In the genomic region with DNA sequence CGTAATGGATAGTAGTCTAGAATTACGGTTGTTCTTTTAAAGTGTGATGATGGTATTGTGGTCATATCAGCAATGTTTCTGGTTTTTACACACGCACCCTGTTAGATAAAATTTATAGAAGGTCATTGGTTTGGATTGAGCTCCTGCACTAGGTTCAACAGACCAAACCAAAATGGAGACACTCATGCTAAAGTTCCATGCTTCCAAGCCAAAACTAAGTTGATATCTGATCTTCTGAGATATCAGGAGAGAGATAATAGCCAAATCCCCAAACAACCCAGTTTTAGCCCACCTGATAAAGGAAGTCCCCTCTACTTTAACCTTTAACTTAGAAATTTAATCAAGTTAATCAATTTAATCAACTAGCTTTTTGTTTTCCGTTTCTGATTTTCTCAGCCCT, we compare ENCODE assay signal across 8 cellular contexts. TPM values are rescaled to one million over a fixed set of nuclear protein-coding genes. Genes with fewer than 3 reads are reported as not detected.
DNase-seq lines count a peak whose midpoint lies in the region; ATAC-seq, FAIRE-seq and TF ChIP-seq lines count a peak whose summit lies in the region.
"Had no signal": no experiment of that assay in that cellular context is flagged by ENCODE, and none has a peak within 500 bp of the region (broad histone marks: within the 10 kb centered on the region; RNA-seq: fewer than 3 reads in every experiment).

No MANE protein-coding gene starts in this region.

- H3K4me3 ChIP-seq in GM12865 (ENCODE audit: low read depth, low read length) (peak overlapping the region; percentile 64), PC-9 (peak overlapping the region; percentile 83), H1 (ENCODE audit: extremely low read depth in 1 of 4, insufficient read depth in 2 of 4, low read depth in 3 of 4, low read length in 4 of 4) (peak overlapping the region; percentile 87 to 99 (median 92); a peak in 6 of 8 replicates)

- peaks cover 29% of the 10 kb centered on the region for H3K4me1 Mint-ChIP-seq in osteocyte (ENCODE audit: unreplicated experiment)

- no peak for TF ChIP-seq POLR2A in H1 (IDR thresholded peaks at IDR 0.05; ENCODE audit: control extremely low read depth in 1 of 2, low read depth in 2 of 2, low read length in 2 of 2)

- POLR2A ChIA-PET in PC-9 (lab: Charles Lee; ENCODE audit: unreplicated experiment) (no interaction called here), H1 (lab: Charles Lee; ENCODE audit: partially characterized antibody) (interaction anchor here (0.7 to 5.4 kb wide), 19 partner anchors 9 to 128 kb away, joined by 3 to 45 read pairs (median 9); partner anchors contain the start of genes FCGRT, PIH1D1, PRMT1 and PRR12)

- FAIRE-seq in H1 (lab: Jason Lieb, UNC) = no peak

- ATAC-seq in HG03520 (IDR thresholded peaks at IDR 0.05; ENCODE audit: unreplicated experiment) = no peak
- ATAC-seq in HG02973 (IDR thresholded peaks at IDR 0.05; ENCODE audit: unreplicated experiment) = no peak

- peak overlapping the region; percentile 96 for H3K4me2 ChIP-seq in PC-9
- peak overlapping the region; percentile 75 to 90 for H3K4me2 ChIP-seq in H1 (ENCODE audit: insufficient read depth in 1 of 2, low read depth in 2 of 2, low read length in 2 of 2)

- peak overlapping the region in 2 of 4 experiments; percentile 61 to 84; a peak in 2 of 7 replicates for H3K9ac ChIP-seq in H1 (replicated peaks in 1 of 4; ENCODE audit: extremely low read depth in 1 of 4, low read depth in 3 of 4, low read length in 3 of 4)

- no peak overlapping the region for H2BK20ac ChIP-seq in H1 (ENCODE audit: low read length)

- H3K9me3 ChIP-seq in PC-9 (ENCODE audit: insufficient read depth, low read depth) = no peaks in the 10 kb centered on the region
- H3K9me3 ChIP-seq in H1 (ENCODE audit: insufficient read depth in 2 of 2, low read depth in 1 of 2, low read length in 1 of 2) = no peaks in the 10 kb centered on the region

- H3K79me1 ChIP-seq in H1 (ENCODE audit: low read depth, low read length) = peaks cover 2% of the 10 kb centered on the region; the same call in 1 of the 2 replicates

- H3K14ac ChIP-seq in H1 (ENCODE audit: insufficient read length) = no peak overlapping the region

- no peaks in the 10 kb centered on the region for H4K20me1 ChIP-seq in PC-9 (ENCODE audit: insufficient read depth)
- peaks cover 0 to 1% of the 10 kb centered on the region in 2 experiments for H4K20me1 ChIP-seq in H1 (replicated peaks in 1 of 2; ENCODE audit: control insufficient read depth in 1 of 2, insufficient read depth in 2 of 2, low read length in 2 of 2)

- 0 out of 2 replicates have a peak overlapping the region, but pooled peaks have one; percentile 1 for H2AFZ ChIP-seq in PC-9
- no peak overlapping the region for H2AFZ ChIP-seq in H1 (ENCODE audit: low read length)

- no peaks in the 10 kb centered on the region for H3K27me3 Mint-ChIP-seq in osteocyte (ENCODE audit: unreplicated experiment)

- H4K5ac ChIP-seq in H1 (ENCODE audit: insufficient read length, low read depth, low read length) = no peak overlapping the region

- DNase-seq in GM12865 (ENCODE audit: low read depth) (no peak), PC-9 (no peak), H1 (ENCODE audit: low read depth in 1 of 2, low spot score in 2 of 2) (no peak), osteocyte (ENCODE audit: extremely low spot score, unreplicated experiment) (no peak), NOMO-1 (lab: John Stamatoyannopoulos, UW; ENCODE audit: unreplicated experiment in 2 of 2) (no peak)
- DNase-seq: NCI-H446 treated with DMSO at 0.1 percent for 48 hours had no signal

- no peak overlapping the region for H3K27ac Mint-ChIP-seq in osteocyte (ENCODE audit: unreplicated experiment)

- intact Hi-C loops in PC-9 (cut with micrococcal nuclease; ENCODE audit: unreplicated experiment) = no loop called here

- no peak overlapping the region for H4K8ac ChIP-seq in H1 (ENCODE audit: extremely low read depth, insufficient read depth, low read length)

- H2BK120ac ChIP-seq in H1 (replicated peaks; ENCODE audit: low read depth, low read length) = no peak overlapping the region

- H3K23me2 ChIP-seq in H1 (ENCODE audit: low read depth, low read length) = peaks cover 4% of the 10 kb centered on the region

- H3K23ac ChIP-seq in H1 (ENCODE audit: insufficient read length) = no peak overlapping the region

- no peak overlapping the region for H2BK15ac ChIP-seq in H1 (ENCODE audit: low read length)

- H3K56ac ChIP-seq in H1 (replicated peaks; ENCODE audit: insufficient read length, low read depth, low read length) = no peak overlapping the region

- H3K27me3 ChIP-seq in PC-9 (ENCODE audit: insufficient read depth, low read depth) = no peaks in the 10 kb centered on the region
- no peaks in the 10 kb centered on the region for H3K27me3 ChIP-seq in H1 (replicated peaks in 1 of 4; ENCODE audit: control insufficient read depth in 3 of 4, extremely low read depth in 1 of 4, insufficient read depth in 3 of 4, low read length in 3 of 4)

- H3K79me2 ChIP-seq in PC-9 (ENCODE audit: low read depth) = peaks cover 45% of the 10 kb centered on the region
- peaks cover 5 to 41% of the 10 kb centered on the region in 2 experiments for H3K79me2 ChIP-seq in H1 (ENCODE audit: control insufficient read depth in 1 of 2, insufficient read depth in 2 of 2, low read length in 2 of 2)

- no peak overlapping the region for H3K18ac ChIP-seq in H1 (ENCODE audit: extremely low read depth, low read length)

- no peak overlapping the region for H3K27ac ChIP-seq in PC-9
- no peak overlapping the region for H3K27ac ChIP-seq in H1 (ENCODE audit: low read depth, low read length)

- no peak overlapping the region for H2BK12ac ChIP-seq in H1 (ENCODE audit: low read depth, low read length)

- CTCF ChIA-PET in PC-9 (lab: Charles Lee) (no interaction called here), H1 (lab: Charles Lee; ENCODE audit: partially characterized antibody) (interaction anchor here (1.1 to 6.4 kb wide), 5 partner anchors 9 to 73 kb away, joined by 3 to 55 read pairs (median 3); no protein-coding TSS in a partner anchor)

- WGBS in H1 (ENCODE audit: extremely low coverage in 1 of 2, insufficient coverage in 1 of 2, insufficient read length in 1 of 2, insufficient replicate concordance in 2 of 2, low coverage in 1 of 2, low lambda C conversion rate in 2 of 2, missing lambda C conversion rate in 1 of 2), 2 experiments = 85% methylated on average over 4 of the region's 4 CpGs; no CpG with 5 or more reads in 1 of the 2 experiments

- H3K9me2 ChIP-seq in PC-9 (ENCODE audit: insufficient read depth) = no peaks in the 10 kb centered on the region

- peaks cover 11% of the 10 kb centered on the region for H3F3A ChIP-seq in PC-9 (ENCODE audit: insufficient read depth, low read depth)

- peak overlapping the region; percentile 93 for H3K4me3 Mint-ChIP-seq in osteocyte (ENCODE audit: unreplicated experiment)

- H3K36me3 ChIP-seq in PC-9 (ENCODE audit: low read depth) (no peaks in the 10 kb centered on the region), H1 (ENCODE audit: control insufficient read depth in 2 of 4, insufficient read depth in 4 of 4, low read length in 3 of 4) (peaks cover 0 to 4% (median 3%) of the 10 kb centered on the region in 4 experiments; a peak in 4 of 8 replicates)

- no peaks in the 10 kb centered on the region for H3K36me3 Mint-ChIP-seq in osteocyte (ENCODE audit: unreplicated experiment)

- no peak overlapping the region for H2BK5ac ChIP-seq in H1 (ENCODE audit: low read depth, low read length)

- H2AK5ac ChIP-seq in H1 (ENCODE audit: low read depth, low read length) = no peak overlapping the region

- H3K4me1 ChIP-seq in PC-9 (replicated peaks; ENCODE audit: insufficient read depth) (peaks cover 8% of the 10 kb centered on the region), H1 (replicated peaks in 1 of 4; ENCODE audit: control insufficient read depth in 3 of 4, insufficient read depth in 4 of 4, low read length in 3 of 4) (peaks cover 0 to 11% (median 6%) of the 10 kb centered on the region in 4 experiments; a peak in 5 of 7 replicates)

- H3K9me3 Mint-ChIP-seq in osteocyte (ENCODE audit: unreplicated experiment) = no peaks in the 10 kb centered on the region

- no peak for TF ChIP-seq CTCF in GM12865 (IDR thresholded peaks at IDR 0.05; ENCODE audit: insufficient read depth, low read depth, low read length, missing control alignments)
- TF ChIP-seq CTCF in PC-9 (conservative IDR thresholded peaks at IDR 0.05) = no peak
- no peak for TF ChIP-seq CTCF in H1 (IDR thresholded peaks at IDR 0.05; ENCODE audit: control extremely low read depth in 1 of 3, insufficient read depth in 1 of 3, low read depth in 1 of 3, low read length in 3 of 3)
- no peak for TF ChIP-seq CTCF in osteocyte (IDR thresholded peaks at IDR 0.05)

- TF ChIP-seq EP300 in H1 (IDR thresholded peaks at IDR 0.05; ENCODE audit: borderline replicate concordance in 1 of 2, low read depth in 2 of 2, low read length in 2 of 2) = no peak

- TF ChIP-seq RAD21 in H1 (IDR thresholded peaks at IDR 0.05 in 1 of 2, conservative IDR thresholded peaks at IDR 0.05 in 1 of 2; ENCODE audit: low read depth in 2 of 2, low read length in 2 of 2) = no peak

- H4K91ac ChIP-seq in H1 (replicated peaks; ENCODE audit: insufficient read length, low read length) = no peak overlapping the region

- H3K4ac ChIP-seq in H1 (replicated peaks; ENCODE audit: insufficient read length, low read depth, low read length) = no peak overlapping the region

- no TSS peak for BruUV-seq in PC-9 (replicated peaks; lab: Mats Ljungman, UMichigan)

RNA-seq across cellular contexts. Expression of gene NOSIP, which starts 1.2 kb away (rescaled TPM):
- total RNA-seq in PC-9 (2021) = 63.6 and 71.3 TPM in 2 replicates
- total RNA-seq in H1 (2021; fragmentation: NEBNext Ultra II Directional; extraction: Animal tissue kit (Norgen Biotek cat#: 25700)) = 85.1 and 93.8 TPM in 2 replicates
- polyA plus RNA-seq in H1 (2011; rRNA removed) = 192 and 254 TPM in 2 replicates
- polyA plus RNA-seq in H1 (2011; cell fraction: cytosol; rRNA removed) = 176 TPM
- 194 TPM for polyA plus RNA-seq in H1 (2011; cell fraction: nucleus; rRNA removed)
- 110 to 131 TPM (median 125 TPM) in 4 replicates for polyA plus RNA-seq in H1 (2012, experiment 1 of 2)
- 159 TPM for polyA plus RNA-seq in H1 (2012, experiment 2 of 2)
- 52.7 TPM for polyA plus RNA-seq in H1 (2013, experiment 1 of 2)
- polyA plus RNA-seq in H1 (2013, experiment 2 of 2) = 50.1 TPM
- 67.6 and 81.3 TPM in 2 replicates for polyA minus RNA-seq in H1 (2011; rRNA and poly(A)+ RNA removed)
- 69.6 TPM for polyA minus RNA-seq in H1 (2011; cell fraction: cytosol; rRNA and poly(A)+ RNA removed)
- 59.9 TPM for polyA minus RNA-seq in H1 (2011; cell fraction: nucleus; rRNA and poly(A)+ RNA removed)
- 58.7 and 66.2 TPM in 2 replicates for total RNA-seq in osteocyte

RNA-seq across cellular contexts. Expression of gene PRRG2, which starts 1.9 kb away (rescaled TPM):
- total RNA-seq in PC-9 (2021) (16.2 TPM in 2 replicates), osteocyte (0.32 and 0.52 TPM in 2 replicates)
- total RNA-seq in H1 (2021; fragmentation: NEBNext Ultra II Directional; extraction: Animal tissue kit (Norgen Biotek cat#: 25700)) = 4.1 and 5.7 TPM in 2 replicates
- polyA plus RNA-seq in H1 (2011; rRNA removed) = 5.6 and 6.3 TPM in 2 replicates
- 6.0 TPM for polyA plus RNA-seq in H1 (2011; cell fraction: cytosol; rRNA removed)
- 6.0 TPM for polyA plus RNA-seq in H1 (2011; cell fraction: nucleus; rRNA removed)
- 3.9 to 5.8 TPM (median 4.4 TPM) in 4 replicates for polyA plus RNA-seq in H1 (2012, experiment 1 of 2)
- 6.8 TPM for polyA plus RNA-seq in H1 (2012, experiment 2 of 2)
- polyA plus RNA-seq in H1 (2013, experiment 1 of 2) = 6.7 TPM
- 8.3 TPM for polyA plus RNA-seq in H1 (2013, experiment 2 of 2)
- 2.1 and 3.6 TPM in 2 replicates for polyA minus RNA-seq in H1 (2011; rRNA and poly(A)+ RNA removed)
- 1.9 TPM for polyA minus RNA-seq in H1 (2011; cell fraction: cytosol; rRNA and poly(A)+ RNA removed)
- polyA minus RNA-seq in H1 (2011; cell fraction: nucleus; rRNA and poly(A)+ RNA removed) = 6.6 TPM

RNA-seq across cellular contexts. Expression of gene PRR12, which starts 11.8 kb away (rescaled TPM):
- total RNA-seq in PC-9 (2021) = 40.4 and 41.3 TPM in 2 replicates
- total RNA-seq in H1 (2021; fragmentation: NEBNext Ultra II Directional; extraction: Animal tissue kit (Norgen Biotek cat#: 25700)) = 59.4 and 63.8 TPM in 2 replicates
- 2.5 and 4.6 TPM in 2 replicates for polyA plus RNA-seq in H1 (2011; rRNA removed)
- polyA plus RNA-seq in H1 (2011; cell fraction: cytosol; rRNA removed) = 1.9 TPM
- 11.4 TPM for polyA plus RNA-seq in H1 (2011; cell fraction: nucleus; rRNA removed)
- polyA plus RNA-seq in H1 (2012, experiment 1 of 2) = 25.7 to 40.3 TPM (median 34.3 TPM) in 4 replicates
- polyA plus RNA-seq in H1 (2012, experiment 2 of 2) = 22.2 TPM
- 23.0 TPM for polyA plus RNA-seq in H1 (2013, experiment 1 of 2)
- polyA plus RNA-seq in H1 (2013, experiment 2 of 2) = 21.2 TPM
- polyA minus RNA-seq in H1 (2011; rRNA and poly(A)+ RNA removed) = 2.5 and 2.8 TPM in 2 replicates
- polyA minus RNA-seq in H1 (2011; cell fraction: cytosol; rRNA and poly(A)+ RNA removed) = 15.9 TPM
- polyA minus RNA-seq in H1 (2011; cell fraction: nucleus; rRNA and poly(A)+ RNA removed) = 10.8 TPM
- total RNA-seq in osteocyte = 31.6 and 32.9 TPM in 2 replicates

RNA-seq across cellular contexts. Expression of gene RCN3, which starts 51.4 kb away (rescaled TPM):
- total RNA-seq in PC-9 (2021) (0.75 and 0.96 TPM in 2 replicates), osteocyte (81.3 and 85.0 TPM in 2 replicates)
- 18.9 and 19.5 TPM in 2 replicates for total RNA-seq in H1 (2021; fragmentation: NEBNext Ultra II Directional; extraction: Animal tissue kit (Norgen Biotek cat#: 25700))
- polyA plus RNA-seq in H1 (2011; rRNA removed) = 5.8 and 9.4 TPM in 2 replicates
- 4.5 TPM for polyA plus RNA-seq in H1 (2011; cell fraction: cytosol; rRNA removed)
- polyA plus RNA-seq in H1 (2011; cell fraction: nucleus; rRNA removed) = 12.0 TPM
- polyA plus RNA-seq in H1 (2012, experiment 1 of 2) = 7.5 to 13.8 TPM (median 11.7 TPM) in 4 replicates
- 13.0 TPM for polyA plus RNA-seq in H1 (2012, experiment 2 of 2)
- polyA plus RNA-seq in H1 (2013, experiment 1 of 2) = 24.8 TPM
- polyA plus RNA-seq in H1 (2013, experiment 2 of 2) = 27.4 TPM
- 0.69 and 0.83 TPM in 2 replicates for polyA minus RNA-seq in H1 (2011; rRNA and poly(A)+ RNA removed)
- 1.9 TPM for polyA minus RNA-seq in H1 (2011; cell fraction: cytosol; rRNA and poly(A)+ RNA removed)
- polyA minus RNA-seq in H1 (2011; cell fraction: nucleus; rRNA and poly(A)+ RNA removed) = 3.3 TPM
